Comparison of ENCODE assay signal across 11 cellular contexts in genomic region chr20:57400821-57401564, GRCh38. TPM values are rescaled to one million over a fixed set of nuclear protein-coding genes. Genes with fewer than 3 reads are reported as not detected.
DNase-seq lines count a peak whose midpoint lies in the region; ATAC-seq, FAIRE-seq and TF ChIP-seq lines count a peak whose summit lies in the region.
"Had no signal": no experiment of that assay in that cellular context is flagged by ENCODE, and none has a peak within 500 bp of the region (broad histone marks: within the 10 kb centered on the region; RNA-seq: fewer than 3 reads in every experiment).

No MANE protein-coding gene starts in this region.

- H3K9me3 Mint-ChIP-seq in neural crest cell, result no peaks in the 10 kb centered on the region

- peak overlapping the region; percentile 41 for H3K4me3 Mint-ChIP-seq in neural crest cell

- no peak for TF ChIP-seq POLR2A in GM12891 (IDR thresholded peaks at IDR 0.05; ENCODE audit: low read depth, low read length)

- H3K4me3 ChIP-seq in HEK293 (ENCODE audit: low read depth, low read length) (no peak overlapping the region), HAP-1 (no peak overlapping the region)

- peaks cover 22% of the 10 kb centered on the region for H3K4me1 Mint-ChIP-seq in neural crest cell

- H3K27me3 ChIP-seq in HAP-1 (ENCODE audit: low read depth), result no peaks in the 10 kb centered on the region

- H3K36me3 Mint-ChIP-seq in neural crest cell (ENCODE audit: low read depth), result no peaks in the 10 kb centered on the region

- no peak for DNase-seq in GM12891 (ENCODE audit: insufficient read length, low spot score)
- DNase-seq in activated gamma-delta T cell (lab: John Stamatoyannopoulos, UW), result peak; percentile 42
- no peak for DNase-seq in neural crest cell (ENCODE audit: low read depth, low spot score)
- DNase-seq in HAP-1 (ENCODE audit: low spot score in 2 of 2), result no peak
- DNase-seq in Kasumi-1 (lab: John Stamatoyannopoulos, UW), result no peak
- no peak for DNase-seq in iPS-NIHi7 (ENCODE audit: extremely low spot score)

- in situ Hi-C loops in HAP-1 (cut with MboI; ENCODE audit: low sequenced_read_pairs), result no loop called here

- no peak for TF ChIP-seq CTCF in HEK293 (tag by site-specific recombination; IDR thresholded peaks at IDR 0.05)
- TF ChIP-seq CTCF in neural crest cell (conservative IDR thresholded peaks at IDR 0.05), result no peak

- H3K4me1 ChIP-seq in HEK293 (ENCODE audit: control insufficient read depth, insufficient read depth, low read length) (no peaks in the 10 kb centered on the region), HAP-1 (no peaks in the 10 kb centered on the region)

- H3K27me3 Mint-ChIP-seq in neural crest cell (ENCODE audit: low read depth), result no peaks in the 10 kb centered on the region

- ATAC-seq in GM21526 (IDR thresholded peaks at IDR 0.05; ENCODE audit: low FRiP score, unreplicated experiment), result no peak
- ATAC-seq: Panc1 had no signal

- CTCF ChIA-PET in HEK293 (lab: Yijun Ruan, JAX), result interaction anchor here (0.7 kb wide), 1 partner anchor 12 kb away, joined by 4 read pairs; no protein-coding TSS in a partner anchor

- POLR2A ChIA-PET in HEK293 (lab: Yijun Ruan, JAX), result interaction anchor here (2.0 kb wide), 1 partner anchor 10 kb away, joined by 4 read pairs; the partner anchor contains the start of gene RBM38

- FAIRE-seq in GM12891 (lab: Jason Lieb, UNC), result peak; percentile 28
- FAIRE-seq: G401.6, islet of Langerhans had no signal

- H3K27ac ChIP-seq in HEK293 (ENCODE audit: extremely low read depth, low read depth, low read length), result no peak overlapping the region

- H3K9me3 ChIP-seq in HEK293 (ENCODE audit: control insufficient read depth, insufficient read depth, low read depth, low read length) (no peaks in the 10 kb centered on the region), HAP-1 (no peaks in the 10 kb centered on the region)

- H3K27ac Mint-ChIP-seq in neural crest cell (ENCODE audit: unreplicated experiment), result peak overlapping the region; percentile 75

- peaks cover 0 to 98% of the 10 kb centered on the region in 2 experiments; a peak in 2 of 3 replicates for H3K36me3 ChIP-seq in HEK293 (ENCODE audit: control insufficient read depth in 2 of 2, insufficient read depth in 1 of 2, low read length in 2 of 2)
- H3K36me3 ChIP-seq in HAP-1 (replicated peaks), result peaks cover 26% of the 10 kb centered on the region

TF ChIP-seq in GM12891, 5 proteins besides CTCF, POLR2A, EP300 and RAD21:
- TF ChIP-seq POLR2AphosphoS5 (IDR thresholded peaks at IDR 0.05; ENCODE audit: low read depth, low read length), result peak; percentile 24; the same call in 1 of the 2 replicates
- no peak for TF ChIP-seq TAF1 (IDR thresholded peaks at IDR 0.05; ENCODE audit: low read depth, low read length)
TF ChIP-seq in GM12891: peak in this region for 1.

TF ChIP-seq in HEK293, 187 proteins besides CTCF, POLR2A, EP300 and RAD21:
- TF ChIP-seq ZBTB1 (tag by site-specific recombination; IDR thresholded peaks at IDR 0.05), result no peak
- TF ChIP-seq, protein P1, sequence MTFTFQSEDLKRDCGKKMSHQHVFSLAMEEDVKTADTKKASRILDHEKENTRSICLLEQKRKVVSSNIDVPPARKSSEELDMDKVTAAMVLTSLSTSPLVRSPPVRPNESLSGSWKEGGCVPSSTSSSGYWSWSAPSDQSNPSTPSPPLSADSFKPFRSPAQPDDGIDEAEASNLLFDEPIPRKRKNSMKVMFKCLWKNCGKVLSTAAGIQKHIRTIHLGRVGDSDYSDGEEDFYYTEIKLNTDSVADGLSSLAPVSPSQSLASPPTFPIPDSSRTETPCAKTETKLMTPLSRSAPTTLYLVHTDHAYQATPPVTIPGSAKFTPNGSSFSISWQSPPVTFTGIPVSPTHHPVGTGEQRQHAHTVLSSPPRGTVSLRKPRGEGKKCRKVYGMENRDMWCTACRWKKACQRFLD (tag by site-specific recombination; IDR thresholded peaks at IDR 0.05), result no peak
- peak; percentile 22; the same call in 1 of the 2 replicates for TF ChIP-seq GLIS2 (tag by site-specific recombination; IDR thresholded peaks at IDR 0.05)
- 0 out of 2 replicates have a peak, but pooled peaks have one; percentile 11 for TF ChIP-seq GLIS1 (tag by site-specific recombination; IDR thresholded peaks at IDR 0.05)
- TF ChIP-seq HOXD13 (CRISPR knock-in tag; IDR thresholded peaks at IDR 0.05; ENCODE audit: borderline replicate concordance), result no peak
- no peak for TF ChIP-seq ZNF140 (tag by site-specific recombination; IDR thresholded peaks at IDR 0.05)
- TF ChIP-seq ZNF121 (tag by site-specific recombination; IDR thresholded peaks at IDR 0.05), result no peak
- no peak for TF ChIP-seq ZBTB11 (tag by site-specific recombination; conservative IDR thresholded peaks at IDR 0.05; ENCODE audit: low read depth)
- peak; percentile 78 for TF ChIP-seq ZIC2 (tag by site-specific recombination; IDR thresholded peaks at IDR 0.05)

RNA-seq across cellular contexts. Expression of gene RBM38, which starts 9.8 kb away (rescaled TPM):
- 82.1 TPM for polyA plus RNA-seq in GM12891 (2012; ENCODE audit: low read depth, missing spikeins)
- 33.3 and 33.4 TPM in 2 replicates for total RNA-seq in neural crest cell

RNA-seq across cellular contexts. Expression of gene RAE1, which starts 49.9 kb away (rescaled TPM):
- polyA plus RNA-seq in GM12891 (2012; ENCODE audit: low read depth, missing spikeins), result 29.3 TPM
- 54.7 and 57.0 TPM in 2 replicates for total RNA-seq in neural crest cell
